In genomic region chr1:32091176-32091575, GRCh38 we compare ENCODE assay signal across 27 cellular contexts.
DNase-seq lines count a peak whose midpoint lies in the region; ATAC-seq lines count a peak whose summit lies in the region.
"Had no signal": no experiment of that assay in that cellular context is flagged by ENCODE, and none has a peak within 500 bp of the region (broad histone marks: within the 10 kb centered on the region; RNA-seq: fewer than 3 reads in every experiment).

No MANE protein-coding gene starts in this region.

- peak overlapping the region; percentile 21 for H3K27ac Mint-ChIP-seq in stimulated activated naive CD8-positive, alpha-beta T cell treated with anti-CD3 and anti-CD28 coated beads, Interleukin-15, Interleukin-2, amounts not matched to agents 100 ng/mL and 50 ng/mL, for 24 hours
- H3K27ac Mint-ChIP-seq in stimulated activated naive CD8-positive, alpha-beta T cell treated with anti-CD3 and anti-CD28 coated beads, Interleukin-15, amount 100 ng/mL, for 72 hours, result no peak overlapping the region
- no peak overlapping the region for H3K27ac Mint-ChIP-seq in stimulated activated effector memory CD8-positive, alpha-beta T cell treated with anti-CD3 and anti-CD28 coated beads, Interleukin-12 subunit alpha, Interleukin-12 subunit beta, amount 100 ng/mL, for 72 hours
- H3K27ac Mint-ChIP-seq: CD4-positive, alpha-beta memory T cell; CD4-positive, CD25-positive, alpha-beta regulatory T cell; CD8-positive, alpha-beta memory T cell had no signal

- ATAC-seq in stimulated activated naive CD8-positive, alpha-beta T cell treated with anti-CD3 and anti-CD28 coated beads, Interleukin-15, amount 100 ng/mL, for 72 hours, result no peak
- ATAC-seq in stimulated activated effector memory CD8-positive, alpha-beta T cell treated with anti-CD3 and anti-CD28 coated beads, Interleukin-12 subunit alpha, Interleukin-12 subunit beta, amount 100 ng/mL, for 72 hours, result peak; percentile 21
- ATAC-seq in HG03095 (IDR thresholded peaks at IDR 0.05; ENCODE audit: unreplicated experiment), result no peak
- ATAC-seq in GM18909 (IDR thresholded peaks at IDR 0.05; ENCODE audit: poor library complexity, unreplicated experiment), result no peak
- ATAC-seq: A549, GM12878 had no signal

- no peak for DNase-seq in stimulated activated naive CD8-positive, alpha-beta T cell treated with anti-CD3 and anti-CD28 coated beads, Interleukin-15, amount 100 ng/mL, for 72 hours
- DNase-seq in caudate nucleus (lab: John Stamatoyannopoulos, UW) (peak in 21 of 61 donors; percentile 4 to 75 (median 17)), head of caudate nucleus (peak in 36 of 42 donors; percentile 21 to 86 (median 58)), dedifferentiated amniotic fluid mesenchymal stem cell (ENCODE audit: extremely low spot score) (no peak)
- DNase-seq in stimulated activated effector memory CD8-positive, alpha-beta T cell treated with anti-CD3 and anti-CD28 coated beads, Interleukin-12 subunit alpha, Interleukin-12 subunit beta, amount 100 ng/mL, for 72 hours (ENCODE audit: low spot score in 2 of 2), result no peak
- DNase-seq: AML-193; BE2C; C1 segment of cervical spinal cord; CD4-positive, alpha-beta memory T cell; CD4-positive, CD25-positive, alpha-beta regulatory T cell; CD8-positive, alpha-beta memory T cell; COR-L47; DMS 273 treated with DMSO at 0.1 percent for 48 hours; DMS153; DMS53; DMS79; DND-41; EL; GDM1 had no signal

- no peaks in the 10 kb centered on the region for H3K9me3 Mint-ChIP-seq in stimulated activated naive CD8-positive, alpha-beta T cell treated with anti-CD3 and anti-CD28 coated beads, Interleukin-15, Interleukin-2, amounts not matched to agents 100 ng/mL and 50 ng/mL, for 24 hours
- H3K9me3 Mint-ChIP-seq in stimulated activated naive CD8-positive, alpha-beta T cell treated with anti-CD3 and anti-CD28 coated beads, Interleukin-15, amount 100 ng/mL, for 72 hours, result no peaks in the 10 kb centered on the region
- H3K9me3 Mint-ChIP-seq in stimulated activated effector memory CD8-positive, alpha-beta T cell treated with anti-CD3 and anti-CD28 coated beads, Interleukin-12 subunit alpha, Interleukin-12 subunit beta, amount 100 ng/mL, for 72 hours, result no peaks in the 10 kb centered on the region
- H3K9me3 Mint-ChIP-seq: CD4-positive, alpha-beta memory T cell; CD4-positive, CD25-positive, alpha-beta regulatory T cell; CD8-positive, alpha-beta memory T cell had no signal

- peaks cover 40% of the 10 kb centered on the region for H3K36me3 Mint-ChIP-seq in stimulated activated naive CD8-positive, alpha-beta T cell treated with anti-CD3 and anti-CD28 coated beads, Interleukin-15, Interleukin-2, amounts not matched to agents 100 ng/mL and 50 ng/mL, for 24 hours (ENCODE audit: low read depth)
- peaks cover 88% of the 10 kb centered on the region for H3K36me3 Mint-ChIP-seq in stimulated activated effector memory CD8-positive, alpha-beta T cell treated with anti-CD3 and anti-CD28 coated beads, Interleukin-12 subunit alpha, Interleukin-12 subunit beta, amount 100 ng/mL, for 72 hours

- peak overlapping the region; percentile 77 for H3K27ac ChIP-seq in caudate nucleus (ENCODE audit: low read depth, low read length)
- H3K27ac ChIP-seq: 22Rv1, A549, BLaER1 had no signal

- no peaks in the 10 kb centered on the region for H3K27me3 Mint-ChIP-seq in stimulated activated naive CD8-positive, alpha-beta T cell treated with anti-CD3 and anti-CD28 coated beads, Interleukin-15, Interleukin-2, amounts not matched to agents 100 ng/mL and 50 ng/mL, for 24 hours
- H3K27me3 Mint-ChIP-seq in stimulated activated naive CD8-positive, alpha-beta T cell treated with anti-CD3 and anti-CD28 coated beads, Interleukin-15, amount 100 ng/mL, for 72 hours, result no peaks in the 10 kb centered on the region
- H3K27me3 Mint-ChIP-seq: CD4-positive, alpha-beta memory T cell; CD4-positive, CD25-positive, alpha-beta regulatory T cell; CD8-positive, alpha-beta memory T cell had no signal

- no peak overlapping the region for H3K4me3 Mint-ChIP-seq in stimulated activated naive CD8-positive, alpha-beta T cell treated with anti-CD3 and anti-CD28 coated beads, Interleukin-15, Interleukin-2, amounts not matched to agents 100 ng/mL and 50 ng/mL, for 24 hours
- no peak overlapping the region for H3K4me3 Mint-ChIP-seq in stimulated activated naive CD8-positive, alpha-beta T cell treated with anti-CD3 and anti-CD28 coated beads, Interleukin-15, amount 100 ng/mL, for 72 hours
- H3K4me3 Mint-ChIP-seq in stimulated activated effector memory CD8-positive, alpha-beta T cell treated with anti-CD3 and anti-CD28 coated beads, Interleukin-12 subunit alpha, Interleukin-12 subunit beta, amount 100 ng/mL, for 72 hours, result no peak overlapping the region
- H3K4me3 Mint-ChIP-seq: CD14-positive monocyte; CD4-positive, CD25-positive, alpha-beta regulatory T cell; CD8-positive, alpha-beta memory T cell had no signal

- no peaks in the 10 kb centered on the region for H3K4me1 Mint-ChIP-seq in stimulated activated naive CD8-positive, alpha-beta T cell treated with anti-CD3 and anti-CD28 coated beads, Interleukin-15, Interleukin-2, amounts not matched to agents 100 ng/mL and 50 ng/mL, for 24 hours (ENCODE audit: low read depth)
- H3K4me1 Mint-ChIP-seq in stimulated activated naive CD8-positive, alpha-beta T cell treated with anti-CD3 and anti-CD28 coated beads, Interleukin-15, amount 100 ng/mL, for 72 hours, result no peaks in the 10 kb centered on the region
- H3K4me1 Mint-ChIP-seq in stimulated activated effector memory CD8-positive, alpha-beta T cell treated with anti-CD3 and anti-CD28 coated beads, Interleukin-12 subunit alpha, Interleukin-12 subunit beta, amount 100 ng/mL, for 72 hours, result no peaks in the 10 kb centered on the region
- H3K4me1 Mint-ChIP-seq: CD14-positive monocyte; CD4-positive, alpha-beta memory T cell; CD8-positive, alpha-beta memory T cell had no signal

- intact Hi-C loops in head of caudate nucleus (cut with DNase I), result no loop called here

Comparison
In these comparisons a context has a peak if more than half of its experiments do, and no peak if none do; other contexts are left out.
1. DNase-seq: peak in head of caudate nucleus (36 of 42); none in stimulated activated naive CD8-positive, alpha-beta T cell treated with anti-CD3 and anti-CD28 coated beads, Interleukin-15, amount 100 ng/mL, for 72 hours (0 of 2), stimulated activated effector memory CD8-positive, alpha-beta T cell treated with anti-CD3 and anti-CD28 coated beads, Interleukin-12 subunit alpha, Interleukin-12 subunit beta, amount 100 ng/mL, for 72 hours (0 of 2) and dedifferentiated amniotic fluid mesenchymal stem cell (single experiment).